In genomic region chr1:25247829-25248754, GRCh38 we compare ENCODE assay signal across 1 cellular context.
A peak's percentile ranks its signal among the peaks of the same experiment; 100 is the strongest.
TF ChIP-seq lines count a peak whose summit lies in the region.

No MANE protein-coding gene starts in this region.

TF ChIP-seq in K562, 482 proteins besides CTCF, POLR2A, EP300 and RAD21 (continued from another document and continues in another):
- peak; percentile 62 to 68; a peak in 1 of 4 replicates for TF ChIP-seq UBTF (IDR thresholded peaks at IDR 0.05; ENCODE audit: borderline replicate concordance in 1 of 2, low read depth in 2 of 2, low read length in 2 of 2)
- TF ChIP-seq BRD4 (IDR thresholded peaks at IDR 0.05): no peak
- no peak for TF ChIP-seq REST (CRISPR knock-in tag; IDR thresholded peaks at IDR 0.05; ENCODE audit: low read depth)
- TF ChIP-seq ZNF512 (tag; IDR thresholded peaks at IDR 0.05): no peak
- no peak for TF ChIP-seq SRSF9 (IDR thresholded peaks at IDR 0.05; ENCODE audit: borderline replicate concordance, low read depth, low read length)
- peak; percentile 14; the same call in 1 of the 2 replicates for TF ChIP-seq ARID2 (IDR thresholded peaks at IDR 0.05)
- TF ChIP-seq NFRKB (IDR thresholded peaks at IDR 0.05; ENCODE audit: low read depth): peak; percentile 42; the same call in 1 of the 2 replicates
- TF ChIP-seq NR2F6 (CRISPR knock-in tag; IDR thresholded peaks at IDR 0.05): no peak
- TF ChIP-seq ZNF41 (CRISPR knock-in tag; conservative IDR thresholded peaks at IDR 0.05): no peak
- TF ChIP-seq GABPB1 (CRISPR knock-in tag; IDR thresholded peaks at IDR 0.05): no peak; the same call in 1 of the 2 replicates
- 0 out of 4 replicates have a peak, but pooled peaks of 1 of the 2 experiments have one; percentile 22 for TF ChIP-seq TEAD1 (CRISPR knock-in tag; IDR thresholded peaks at IDR 0.05)
- no peak for TF ChIP-seq ID3 (CRISPR knock-in tag; IDR thresholded peaks at IDR 0.05)
- 0 out of 2 replicates have a peak, but pooled peaks have one; percentile 26 for TF ChIP-seq ID3 (tag; IDR thresholded peaks at IDR 0.05)
- no peak for TF ChIP-seq ZNF12 (CRISPR knock-in tag; IDR thresholded peaks at IDR 0.05)
- no peak for TF ChIP-seq MITF (IDR thresholded peaks at IDR 0.05)
- TF ChIP-seq KDM4B (IDR thresholded peaks at IDR 0.05; ENCODE audit: borderline replicate concordance in 2 of 2, low read depth in 1 of 2): 0 out of 4 replicates have a peak, but pooled peaks of 1 of the 2 experiments have one; percentile 25
- TF ChIP-seq YY1 (IDR thresholded peaks at IDR 0.05; ENCODE audit: borderline replicate concordance in 1 of 3, control insufficient read depth in 1 of 3, extremely low read depth in 1 of 3, insufficient read depth in 3 of 3, insufficient read length in 1 of 3, insufficient replicate concordance in 2 of 3, low read depth in 1 of 3, low read length in 2 of 3): peak in 2 of 3 experiments; percentile 63 to 67
- peak; percentile 4 for TF ChIP-seq SETDB1 (IDR thresholded peaks at IDR 0.05; ENCODE audit: low read length)
- 0 out of 2 replicates have a peak, but pooled peaks have one; percentile 12 for TF ChIP-seq TAF7 (tag; IDR thresholded peaks at IDR 0.05)
- no peak for TF ChIP-seq RBBP5 (IDR thresholded peaks at IDR 0.05; ENCODE audit: borderline replicate concordance, insufficient read depth, low read length, poor library complexity, severe bottlenecking)
- TF ChIP-seq STAT6 (CRISPR knock-in tag; IDR thresholded peaks at IDR 0.05): no peak
- no peak for TF ChIP-seq SOX6 (IDR thresholded peaks at IDR 0.05)
- no peak for TF ChIP-seq SRSF3 (IDR thresholded peaks at IDR 0.05; ENCODE audit: insufficient read depth, low read length)
- no peak for TF ChIP-seq FOS (IDR thresholded peaks at IDR 0.05; ENCODE audit: extremely low read depth, insufficient read length)
- TF ChIP-seq KDM5B (IDR thresholded peaks at IDR 0.05; ENCODE audit: insufficient replicate concordance, low read depth, low read length): no peak
- TF ChIP-seq ZNF263 (CRISPR knock-in tag; IDR thresholded peaks at IDR 0.05; ENCODE audit: borderline replicate concordance): no peak
- no peak for TF ChIP-seq MLLT1 (IDR thresholded peaks at IDR 0.05)
- peak; percentile 52; the same call in 1 of the 2 replicates for TF ChIP-seq GATAD2B (IDR thresholded peaks at IDR 0.05; ENCODE audit: borderline replicate concordance)
- no peak for TF ChIP-seq CC2D1A (IDR thresholded peaks at IDR 0.05)
- TF ChIP-seq EGR1 (conservative IDR thresholded peaks at IDR 0.05): no peak
- no peak for TF ChIP-seq FOXA3 (CRISPR knock-in tag; conservative IDR thresholded peaks at IDR 0.05 in 1 of 2, IDR thresholded peaks at IDR 0.05 in 1 of 2)
- no peak for TF ChIP-seq RBM25 (IDR thresholded peaks at IDR 0.05; ENCODE audit: low read depth, low read length, severe bottlenecking)
- TF ChIP-seq ZNF609 (CRISPR knock-in tag; IDR thresholded peaks at IDR 0.05; ENCODE audit: borderline replicate concordance): no peak
- peak; percentile 90 for TF ChIP-seq HMGN3 (IDR thresholded peaks at IDR 0.05; ENCODE audit: borderline replicate concordance, extremely low read depth, insufficient read length, low read depth, low read length)
- TF ChIP-seq ZNF444 (CRISPR knock-in tag; IDR thresholded peaks at IDR 0.05): no peak
- TF ChIP-seq CHD4 (IDR thresholded peaks at IDR 0.05; ENCODE audit: insufficient read depth, insufficient replicate concordance, low read depth, low read length, poor library complexity, severe bottlenecking): no peak
- TF ChIP-seq ZSCAN29 (IDR thresholded peaks at IDR 0.05): no peak
- no peak for TF ChIP-seq NCOA1 (IDR thresholded peaks at IDR 0.05; ENCODE audit: low read depth)
- TF ChIP-seq BRF2 (IDR thresholded peaks at IDR 0.05; ENCODE audit: borderline replicate concordance, insufficient read depth, insufficient read length): no peak
